Comparison of ENCODE assay signal across 1 cellular context in genomic region chr9:121150188-121150587, GRCh38.
TF ChIP-seq lines count a peak whose summit lies in the region.

No MANE protein-coding gene starts in this region.

TF ChIP-seq in WTC11, 78 proteins besides CTCF, POLR2A, EP300 and RAD21 (continued from another document):
- TF ChIP-seq ZNF532 (CRISPR knock-in tag; IDR thresholded peaks at IDR 0.05; ENCODE audit: borderline replicate concordance), result no peak
- TF ChIP-seq FOXP4 (CRISPR knock-in tag; IDR thresholded peaks at IDR 0.05), result no peak
- TF ChIP-seq JAZF1 (CRISPR knock-in tag; IDR thresholded peaks at IDR 0.05), result no peak
